Comparison of ENCODE assay signal across 8 cellular contexts in genomic region chr7:102834999-102835398, GRCh38.
DNase-seq lines count a peak whose midpoint lies in the region; ATAC-seq and TF ChIP-seq lines count a peak whose summit lies in the region.

No MANE protein-coding gene starts in this region.

- H3K4me3 ChIP-seq in GM23248 (no peak overlapping the region), OCI-LY3 (ENCODE audit: low read length) (peak overlapping the region; percentile 16), foreskin fibroblast (ENCODE audit: low read depth in 1 of 2, low read length in 2 of 2) (no peak overlapping the region), uterus (no peak overlapping the region)

- H3K9me2 ChIP-seq in GM23248 (ENCODE audit: insufficient read depth), result no peaks in the 10 kb centered on the region

- H3K4me2 ChIP-seq in GM23248 (ENCODE audit: unreplicated experiment), result peak overlapping the region; percentile 70
- H3K4me2 ChIP-seq in OCI-LY3 (ENCODE audit: low read length), result peak overlapping the region; percentile 61

- no peak for TF ChIP-seq POLR2A in uterus (IDR thresholded peaks at IDR 0.05)

- H3K27ac ChIP-seq in GM23248 (0 out of 2 replicates have a peak overlapping the region, but pooled peaks have one; percentile 35), OCI-LY3 (ENCODE audit: low read length) (no peak overlapping the region), uterus (peak overlapping the region in 1 of 2 donors; percentile 4)
- no peak overlapping the region for H3K27ac ChIP-seq in CD4-positive, alpha-beta T cell (ENCODE audit: low read depth, low read length)

- H3K79me2 ChIP-seq in GM23248 (ENCODE audit: insufficient read depth) (no peaks in the 10 kb centered on the region), OCI-LY3 (ENCODE audit: low read length) (no peaks in the 10 kb centered on the region)

- in situ Hi-C loops in GM23248 (cut with MboI), result no loop called here

- no peaks in the 10 kb centered on the region for H3K36me3 ChIP-seq in GM23248 (ENCODE audit: low read depth)
- no peaks in the 10 kb centered on the region for H3K36me3 ChIP-seq in OCI-LY3 (replicated peaks; ENCODE audit: low read depth, low read length)
- H3K36me3 ChIP-seq in uterus, result no peaks in the 10 kb centered on the region

- TF ChIP-seq CTCF in OCI-LY3 (IDR thresholded peaks at IDR 0.05; ENCODE audit: low read depth, low read length) (no peak), foreskin fibroblast (IDR thresholded peaks at IDR 0.05; ENCODE audit: low read depth, low read length) (no peak), uterus (IDR thresholded peaks at IDR 0.05) (no peak)
- TF ChIP-seq CTCF in CD4-positive, alpha-beta T cell (IDR thresholded peaks at IDR 0.05), result no peak

- H3K9me3 ChIP-seq in GM23248 (ENCODE audit: low read depth) (no peaks in the 10 kb centered on the region), OCI-LY3 (ENCODE audit: insufficient read depth, low read length) (no peaks in the 10 kb centered on the region), uterus (no peaks in the 10 kb centered on the region)
- no peaks in the 10 kb centered on the region for H3K9me3 ChIP-seq in CD4-positive, alpha-beta T cell (ENCODE audit: control insufficient read depth, low read length)

- H3K36me3 Mint-ChIP-seq in CD4-positive, alpha-beta T cell (ENCODE audit: low read depth), result peaks cover 29% of the 10 kb centered on the region

- H3K4me3 Mint-ChIP-seq in CD4-positive, alpha-beta T cell, result no peak overlapping the region

- no peaks in the 10 kb centered on the region for H3K9me3 Mint-ChIP-seq in CD4-positive, alpha-beta T cell

- 0% methylated on average over 1 of the region's 1 CpG for WGBS in GM23248 (ENCODE audit: low coverage in 1 of 2, low lambda C conversion rate in 2 of 2, missing lambda C conversion rate in 2 of 2), 2 experiments

- peaks cover 17% of the 10 kb centered on the region for H3F3A ChIP-seq in GM23248 (ENCODE audit: insufficient read depth)

- H2AFZ ChIP-seq in GM23248, result no peak overlapping the region
- H2AFZ ChIP-seq in OCI-LY3 (ENCODE audit: low read depth, low read length), result no peak overlapping the region

- no peak overlapping the region for H3K9ac ChIP-seq in GM23248
- H3K9ac ChIP-seq in OCI-LY3 (ENCODE audit: low read length), result no peak overlapping the region

- H4K20me1 ChIP-seq in GM23248 (ENCODE audit: insufficient read depth) (no peaks in the 10 kb centered on the region), OCI-LY3 (ENCODE audit: insufficient read depth, low read length) (no peaks in the 10 kb centered on the region; the same call in 1 of the 2 replicates)

- CTCF ChIA-PET in CD4-positive, alpha-beta T cell (lab: Charles Lee), result interaction anchor here (0.7 kb wide), 1 partner anchor 13 kb away, joined by 3 read pairs; no protein-coding TSS in a partner anchor

- intact Hi-C loops in uterus (cut with DNase I; ENCODE audit: low total_unique reads), result no loop called here
- intact Hi-C loops in CD4-positive, alpha-beta T cell (cut with DNase I, micrococcal nuclease), result no loop called here

- no peaks in the 10 kb centered on the region for H3K27me3 ChIP-seq in GM23248 (replicated peaks; ENCODE audit: insufficient read depth)
- H3K27me3 ChIP-seq in OCI-LY3 (ENCODE audit: low read depth, low read length), result peaks cover 22% of the 10 kb centered on the region
- no peaks in the 10 kb centered on the region for H3K27me3 ChIP-seq in uterus
- no peaks in the 10 kb centered on the region for H3K27me3 ChIP-seq in CD4-positive, alpha-beta T cell (ENCODE audit: control insufficient read depth, insufficient read depth, low read length)

- POLR2A ChIA-PET in CD4-positive, alpha-beta T cell (lab: Charles Lee), result no interaction called here

- no peak overlapping the region for H3K27ac Mint-ChIP-seq in CD4-positive, alpha-beta T cell

- ATAC-seq in GM18498 (IDR thresholded peaks at IDR 0.05; ENCODE audit: unreplicated experiment), result peak; percentile 82
- no peak for ATAC-seq in CD4-positive, alpha-beta T cell (ENCODE audit: poor library complexity)

- H3K27me3 Mint-ChIP-seq in CD4-positive, alpha-beta T cell, result no peaks in the 10 kb centered on the region

- H3K4me1 Mint-ChIP-seq in CD4-positive, alpha-beta T cell (ENCODE audit: low read depth), result no peaks in the 10 kb centered on the region

- DNase-seq in GM23248, result peak; percentile 90
- DNase-seq in foreskin fibroblast, result peak; percentile 72 to 85
- no peak for DNase-seq in uterus
- DNase-seq in CD4-positive, alpha-beta T cell, result no peak
- DNase-seq in NOMO-1 treated with dmso at 0.1 percent for 144 hours (lab: John Stamatoyannopoulos, UW; ENCODE audit: unreplicated experiment), result no peak
- no peak for DNase-seq in NCI-H1930 (lab: John Stamatoyannopoulos, UW)

- H3K4me1 ChIP-seq in GM23248 (ENCODE audit: insufficient read depth) (peaks cover 27% of the 10 kb centered on the region), OCI-LY3 (ENCODE audit: low read length) (peaks cover 14% of the 10 kb centered on the region), uterus (peaks cover 5 to 7% of the 10 kb centered on the region in 2 donors)

Comparison
In these comparisons a context has a peak if more than half of its experiments do, and no peak if none do; other contexts are left out.
1. DNase-seq: peak in GM23248 (single experiment) and foreskin fibroblast (2 of 2); none in uterus (0 of 2), CD4-positive, alpha-beta T cell (0 of 10), NOMO-1 treated with dmso at 0.1 percent for 144 hours (single experiment) and NCI-H1930 (0 of 2).